Comparison of ENCODE assay signal across 1 cellular context in the genomic region with DNA sequence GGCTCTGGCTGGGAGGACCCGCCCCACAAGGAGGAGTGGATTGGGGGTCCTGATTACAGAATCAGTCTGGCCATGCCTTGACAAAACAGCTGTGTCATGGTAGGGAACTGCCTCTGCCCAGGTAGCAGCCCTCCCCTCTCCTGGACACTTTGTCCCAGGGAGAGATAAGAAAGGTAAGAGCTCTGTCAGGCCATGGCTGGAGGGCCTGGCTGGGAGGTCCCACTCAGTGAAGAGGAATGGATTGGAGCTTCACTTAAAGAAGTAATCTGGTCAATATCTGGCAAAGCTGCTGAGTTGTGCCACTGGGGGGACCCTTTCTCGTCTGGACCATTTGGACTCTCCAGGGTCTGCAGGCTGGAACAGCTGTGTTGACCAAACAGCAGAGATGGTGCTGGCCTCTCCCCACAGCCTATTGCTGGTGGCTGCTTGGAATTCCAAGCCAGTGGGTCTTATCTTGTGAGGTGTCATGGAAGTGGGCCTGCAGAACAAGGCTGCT.
A peak's percentile ranks its signal among the peaks of the same experiment; 100 is the strongest.
TF ChIP-seq lines count a peak whose summit lies in the region.

No MANE protein-coding gene starts in this region.

TF ChIP-seq in K562, 482 proteins besides CTCF, POLR2A, EP300 and RAD21:
- no peak for TF ChIP-seq MXI1 (IDR thresholded peaks at IDR 0.05; ENCODE audit: low read depth, low read length)
- peak; percentile 74 for TF ChIP-seq ZNF316 (IDR thresholded peaks at IDR 0.05)
- TF ChIP-seq NFE2L1 (tag; IDR thresholded peaks at IDR 0.05; ENCODE audit: borderline replicate concordance, low read depth): peak; percentile 35; the same call in 1 of the 2 replicates
- peak; percentile 68 for TF ChIP-seq C11orf30 (IDR thresholded peaks at IDR 0.05; ENCODE audit: low read depth)
- 0 out of 2 replicates have a peak, but pooled peaks have one; percentile 18 for TF ChIP-seq BHLHE40 (IDR thresholded peaks at IDR 0.05; ENCODE audit: low read length)
- TF ChIP-seq SRF (CRISPR knock-in tag; IDR thresholded peaks at IDR 0.05): no peak
- TF ChIP-seq SMARCA5 (IDR thresholded peaks at IDR 0.05): no peak
- TF ChIP-seq RHOXF2B (CRISPR knock-in tag; conservative IDR thresholded peaks at IDR 0.05): no peak
- no peak for TF ChIP-seq TBL1XR1 (IDR thresholded peaks at IDR 0.05; ENCODE audit: low read length in 2 of 2)
- peak; percentile 48 for TF ChIP-seq DPF2 (IDR thresholded peaks at IDR 0.05)
- TF ChIP-seq, protein P1, sequence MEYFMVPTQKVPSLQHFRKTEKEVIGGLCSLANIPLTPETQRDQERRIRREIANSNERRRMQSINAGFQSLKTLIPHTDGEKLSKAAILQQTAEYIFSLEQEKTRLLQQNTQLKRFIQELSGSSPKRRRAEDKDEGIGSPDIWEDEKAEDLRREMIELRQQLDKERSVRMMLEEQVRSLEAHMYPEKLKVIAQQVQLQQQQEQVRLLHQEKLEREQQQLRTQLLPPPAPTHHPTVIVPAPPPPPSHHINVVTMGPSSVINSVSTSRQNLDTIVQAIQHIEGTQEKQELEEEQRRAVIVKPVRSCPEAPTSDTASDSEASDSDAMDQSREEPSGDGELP (CRISPR knock-in tag; IDR thresholded peaks at IDR 0.05; ENCODE audit: borderline replicate concordance): 0 out of 2 replicates have a peak, but pooled peaks have one; percentile 23
- peak; percentile 68; the same call in 1 of the 2 replicates for TF ChIP-seq ZEB2 (IDR thresholded peaks at IDR 0.05)
- TF ChIP-seq SMARCE1 (IDR thresholded peaks at IDR 0.05): 0 out of 2 replicates have a peak, but pooled peaks have one; percentile 22
- TF ChIP-seq, protein P2, sequence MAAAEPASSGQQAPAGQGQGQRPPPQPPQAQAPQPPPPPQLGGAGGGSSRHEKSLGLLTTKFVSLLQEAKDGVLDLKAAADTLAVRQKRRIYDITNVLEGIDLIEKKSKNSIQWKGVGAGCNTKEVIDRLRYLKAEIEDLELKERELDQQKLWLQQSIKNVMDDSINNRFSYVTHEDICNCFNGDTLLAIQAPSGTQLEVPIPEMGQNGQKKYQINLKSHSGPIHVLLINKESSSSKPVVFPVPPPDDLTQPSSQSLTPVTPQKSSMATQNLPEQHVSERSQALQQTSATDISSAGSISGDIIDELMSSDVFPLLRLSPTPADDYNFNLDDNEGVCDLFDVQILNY (CRISPR knock-in tag; IDR thresholded peaks at IDR 0.05): no peak
- TF ChIP-seq CBFA2T2 (conservative IDR thresholded peaks at IDR 0.05): 0 out of 2 replicates have a peak, but pooled peaks have one; percentile 19
- no peak for TF ChIP-seq KDM5B (IDR thresholded peaks at IDR 0.05; ENCODE audit: insufficient replicate concordance, low read depth, low read length)
- no peak for TF ChIP-seq ZBTB17 (CRISPR knock-in tag; IDR thresholded peaks at IDR 0.05)
- TF ChIP-seq CTBP1 (IDR thresholded peaks at IDR 0.05; ENCODE audit: borderline replicate concordance): peak; percentile 34; the same call in 1 of the 2 replicates
- TF ChIP-seq SIN3A (IDR thresholded peaks at IDR 0.05; ENCODE audit: borderline replicate concordance in 2 of 2, control insufficient read depth in 1 of 2, low read depth in 2 of 2, low read length in 2 of 2): no peak
- peak; percentile 83 for TF ChIP-seq NFE2 (IDR thresholded peaks at IDR 0.05; ENCODE audit: low read depth)
- TF ChIP-seq CBX2 (IDR thresholded peaks at IDR 0.05; ENCODE audit: insufficient read depth, low read length, poor library complexity, severe bottlenecking): no peak
- peak; percentile 52 for TF ChIP-seq CBFA2T3 (IDR thresholded peaks at IDR 0.05)
- TF ChIP-seq NONO (IDR thresholded peaks at IDR 0.05; ENCODE audit: low read depth in 2 of 2, low read length in 1 of 2): no peak
- peak; percentile 40 for TF ChIP-seq ARID1B (IDR thresholded peaks at IDR 0.05)
- TF ChIP-seq FOXK1 (CRISPR knock-in tag; IDR thresholded peaks at IDR 0.05; ENCODE audit: borderline replicate concordance): no peak
- TF ChIP-seq RBM15 (IDR thresholded peaks at IDR 0.05; ENCODE audit: insufficient read depth, low read length): no peak
- TF ChIP-seq SMARCA4 (IDR thresholded peaks at IDR 0.05): 0 out of 2 replicates have a peak, but pooled peaks have one; percentile 33
- no peak for TF ChIP-seq JUNB (CRISPR knock-in tag; conservative IDR thresholded peaks at IDR 0.05)
- TF ChIP-seq MAFF (IDR thresholded peaks at IDR 0.05; ENCODE audit: low read length): peak; percentile 26; the same call in 1 of the 2 replicates
- TF ChIP-seq POLR2AphosphoS2 (IDR thresholded peaks at IDR 0.05; ENCODE audit: low read length): no peak
- no peak for TF ChIP-seq FOXK2 (conservative IDR thresholded peaks at IDR 0.05 in 1 of 2, IDR thresholded peaks at IDR 0.05 in 1 of 2; ENCODE audit: low read depth in 2 of 2)
- no peak for TF ChIP-seq EZH2 (IDR thresholded peaks at IDR 0.05; ENCODE audit: borderline replicate concordance, low read depth, low read length)
- no peak for TF ChIP-seq GTF2F1 (IDR thresholded peaks at IDR 0.05; ENCODE audit: low read depth, low read length)
- peak; percentile 75 for TF ChIP-seq MAFG (tag; conservative IDR thresholded peaks at IDR 0.05)
- TF ChIP-seq ZBTB7A (IDR thresholded peaks at IDR 0.05; ENCODE audit: borderline replicate concordance, control insufficient read depth, low read depth, low read length): 0 out of 2 replicates have a peak, but pooled peaks have one; percentile 14
TF ChIP-seq in K562: peak in this region for 17.
